In genomic region chr17:14494161-14494560, GRCh38 we compare ENCODE assay signal across 34 cellular contexts.
"Had no signal": no experiment of that assay in that cellular context is flagged by ENCODE, and none has a peak within 500 bp of the region (broad histone marks: within the 10 kb centered on the region; RNA-seq: fewer than 3 reads in every experiment).

No MANE protein-coding gene starts in this region.

- H3K27me3 ChIP-seq: MG63 had no signal

- H3K36me3 ChIP-seq: MG63 had no signal

- H3K9me3 ChIP-seq: MG63 had no signal

- DNase-seq: Karpas-422, Kasumi-1, MG63, MM.1S, NCI-H1048, NCI-H1092, NCI-H1092 treated with DMSO at 0.1 percent for 48 hours, NCI-H1105, NCI-H1105 treated with DMSO at 0.1 percent for 48 hours, NCI-H1417, NCI-H1417 treated with DMSO at 0.1 percent for 48 hours, NCI-H1436, NCI-H1436 treated with DMSO at 0.1 percent for 48 hours, NCI-H146, NCI-H1694, NCI-H1694 treated with DMSO at 0.1 percent for 48 hours, NCI-H187, NCI-H187 treated with DMSO at 0.1 percent for 48 hours, NCI-H1930, NCI-H2029, NCI-H2029 treated with DMSO at 0.1 percent for 48 hours, NCI-H2081, NCI-H2081 treated with DMSO at 0.1 percent for 48 hours, NCI-H2107, NCI-H2171, NCI-H2171 treated with DMSO at 0.1 percent for 48 hours, NCI-H2227 treated with DMSO at 0.1 percent for 48 hours, NCI-H226, NCI-H345, NCI-H446, NCI-H446 treated with DMSO at 0.1 percent for 48 hours, NCI-H510A, NCI-H510A treated with DMSO at 0.1 percent for 48 hours, NCI-H524 had no signal

- H3K4me3 ChIP-seq: MG63 had no signal
